ENCODE assay signal across 10 cellular contexts in genomic region chr15:40787991-40788390, GRCh38. TPM values are rescaled to one million over a fixed set of nuclear protein-coding genes. Genes with fewer than 3 reads are reported as not detected.
A peak's percentile ranks its signal among the peaks of the same experiment; 100 is the strongest.
DNase-seq lines count a peak whose midpoint lies in the region; ATAC-seq, FAIRE-seq and TF ChIP-seq lines count a peak whose summit lies in the region.
"Had no signal": no experiment of that assay in that cellular context is flagged by ENCODE, and none has a peak within 500 bp of the region (broad histone marks: within the 10 kb centered on the region; RNA-seq: fewer than 3 reads in every experiment).

No MANE protein-coding gene starts in this region.

- H2AFZ ChIP-seq in hepatocyte, result no peak overlapping the region

- H3K4me2 ChIP-seq in hepatocyte, result peak overlapping the region; percentile 12

- no peaks in the 10 kb centered on the region for H4K20me1 ChIP-seq in hepatocyte (ENCODE audit: insufficient read depth, poor library complexity, severe bottlenecking)

- 73% methylated on average over 6 of the region's 6 CpGs for WGBS in hepatocyte (ENCODE audit: low lambda C conversion rate, missing lambda C conversion rate)
- 41 to 59% (median 43%) methylated on average over 6 of the region's 6 CpGs for WGBS in small intestine, 3 donors

- H3K27ac ChIP-seq in HUES48 (ENCODE audit: low read depth, low read length) (peak overlapping the region; percentile 61), Peyer's patch (peak overlapping the region in 3 of 4 donors; percentile 20 to 91 (median 60)), hepatocyte (peak overlapping the region; percentile 83), small intestine (ENCODE audit: low read depth in 1 of 2, low read length in 1 of 2) (peak overlapping the region; percentile 58 to 94)

- DNase-seq in Peyer's patch, result no peak
- DNase-seq in hepatocyte (ENCODE audit: low spot score), result no peak
- no peak for DNase-seq in small intestine
- no peak for DNase-seq in H54 (ENCODE audit: insufficient read length, low spot score)
- no peak for DNase-seq in occipital lobe (lab: John Stamatoyannopoulos, UW)
- DNase-seq: amniotic stem cell had no signal

- H3K4me1 ChIP-seq in HUES48 (ENCODE audit: control insufficient read depth, insufficient read depth, low read length), result peaks cover 41% of the 10 kb centered on the region
- peaks cover 0 to 38% (median 5%) of the 10 kb centered on the region in 4 donors for H3K4me1 ChIP-seq in Peyer's patch
- peaks cover 17% of the 10 kb centered on the region for H3K4me1 ChIP-seq in hepatocyte (ENCODE audit: insufficient read depth)
- H3K4me1 ChIP-seq in small intestine (ENCODE audit: control insufficient read depth in 2 of 2, insufficient read depth in 1 of 2, low read depth in 1 of 2, low read length in 1 of 2), result peaks cover 3 to 15% of the 10 kb centered on the region in 2 donors

- peaks cover 7% of the 10 kb centered on the region; the same call in 1 of the 2 replicates for H3K36me3 ChIP-seq in HUES48 (ENCODE audit: control insufficient read depth, insufficient read depth, low read length)
- H3K36me3 ChIP-seq in Peyer's patch, result peaks cover 0 to 12% (median 0%) of the 10 kb centered on the region in 3 donors
- H3K36me3 ChIP-seq in hepatocyte (replicated peaks; ENCODE audit: insufficient read depth, low read depth), result no peaks in the 10 kb centered on the region
- no peaks in the 10 kb centered on the region for H3K36me3 ChIP-seq in small intestine (ENCODE audit: control insufficient read depth in 2 of 2, insufficient read depth in 2 of 2, low read length in 2 of 2)

- no peak for ATAC-seq in GM21576 (IDR thresholded peaks at IDR 0.05; ENCODE audit: unreplicated experiment)
- ATAC-seq: left lobe of liver had no signal

- TF ChIP-seq POLR2A in Peyer's patch (IDR thresholded peaks at IDR 0.05) (no peak), H54 (IDR thresholded peaks at IDR 0.05; ENCODE audit: low read depth, low read length) (no peak)

- TF ChIP-seq CTCF in Peyer's patch (IDR thresholded peaks at IDR 0.05), result no peak
- TF ChIP-seq CTCF in hepatocyte (IDR thresholded peaks at IDR 0.05; ENCODE audit: poor library complexity), result no peak

- H3K9me2 ChIP-seq in hepatocyte (replicated peaks; ENCODE audit: insufficient read depth), result no peaks in the 10 kb centered on the region

- H3K9me3 ChIP-seq in HUES48 (ENCODE audit: control insufficient read depth, insufficient read depth, low read length) (no peaks in the 10 kb centered on the region), Peyer's patch (no peaks in the 10 kb centered on the region), hepatocyte (ENCODE audit: low read depth) (no peaks in the 10 kb centered on the region), small intestine (ENCODE audit: control insufficient read depth, low read depth) (no peaks in the 10 kb centered on the region)

- peak overlapping the region; percentile 36; the same call in 1 of the 2 replicates for H3K4me3 ChIP-seq in HUES48 (ENCODE audit: low read depth, low read length)
- H3K4me3 ChIP-seq in Peyer's patch, result no peak overlapping the region
- no peak overlapping the region for H3K4me3 ChIP-seq in hepatocyte
- H3K4me3 ChIP-seq in small intestine (ENCODE audit: low read depth in 1 of 2, low read length in 2 of 2), result no peak overlapping the region

- H3K9ac ChIP-seq in HUES48 (ENCODE audit: low read depth, low read length), result no peak overlapping the region

- H3K27me3 ChIP-seq in HUES48 (ENCODE audit: control insufficient read depth, insufficient read depth, low read length) (no peaks in the 10 kb centered on the region), Peyer's patch (no peaks in the 10 kb centered on the region), hepatocyte (no peaks in the 10 kb centered on the region), small intestine (ENCODE audit: control insufficient read depth in 2 of 2, insufficient read depth in 2 of 2, low read length in 2 of 2) (no peaks in the 10 kb centered on the region)

- FAIRE-seq in small intestine (lab: Jason Lieb, UNC) (no peak), H54 (lab: Jason Lieb, UNC) (no peak)
- FAIRE-seq: G401.6 had no signal

- H3K79me2 ChIP-seq in hepatocyte, result peaks cover 47% of the 10 kb centered on the region

RNA-seq across cellular contexts. Expression of gene C15orf62, which starts 18.2 kb away (rescaled TPM):
- total RNA-seq in Peyer's patch (1 to 10 TPM in 2 of 4 donors, not detected in 2; 1.1 to 1.3 TPM), hepatocyte (0.43 and 2.6 TPM in 2 replicates), occipital lobe (not detected)
- polyA plus RNA-seq in hepatocyte (0.77 and 0.97 TPM in 2 replicates), small intestine (under 1 TPM in 2 of 3 donors, not detected in 1; 0.88 to 0.89 TPM)

RNA-seq across cellular contexts. Expression of gene ZFYVE19, which starts 18.9 kb away (rescaled TPM):
- total RNA-seq in Peyer's patch (100 to 1,000 TPM in 1 of 4 donors, 10 to 100 TPM in 3; 56.9 to 110 (median 79.9) TPM), hepatocyte (25.6 and 26.4 TPM in 2 replicates), occipital lobe (21.8 TPM)
- polyA plus RNA-seq in hepatocyte (23.8 and 25.4 TPM in 2 replicates), small intestine (10 to 100 TPM; 28.8 to 94.6 (median 59.4) TPM)

RNA-seq across cellular contexts. Expression of gene DNAJC17, which starts 19.3 kb away (rescaled TPM):
- total RNA-seq in Peyer's patch, result 10 to 100 TPM; 26.9 to 37.1 (median 32.9) TPM
- total RNA-seq in hepatocyte, result 18.3 and 36.5 TPM in 2 replicates
- polyA plus RNA-seq in hepatocyte, result 53.9 and 59.2 TPM in 2 replicates
- 10 to 100 TPM; 54.5 to 95.9 (median 63.8) TPM for polyA plus RNA-seq in small intestine
- total RNA-seq in occipital lobe, result 12.8 TPM

RNA-seq across cellular contexts. Expression of gene GCHFR, which starts 24.1 kb away (rescaled TPM):
- total RNA-seq in Peyer's patch (100 to 1,000 TPM in 3 of 4 donors, 10 to 100 TPM in 1; 81.7 to 286 (median 136) TPM), hepatocyte (97.2 and 105 TPM in 2 replicates), occipital lobe (1.9 TPM)
- polyA plus RNA-seq in hepatocyte (165 and 213 TPM in 2 replicates), small intestine (100 to 1,000 TPM in 2 of 3 donors, 10 to 100 TPM in 1; 96.7 to 150 (median 145) TPM)

RNA-seq across cellular contexts. Expression of gene RMDN3, which starts 32.9 kb away (rescaled TPM):
- 10 to 100 TPM; 69.2 to 94.7 (median 74.0) TPM for total RNA-seq in Peyer's patch
- total RNA-seq in hepatocyte, result 23.0 and 26.0 TPM in 2 replicates
- 39.0 and 46.8 TPM in 2 replicates for polyA plus RNA-seq in hepatocyte
- polyA plus RNA-seq in small intestine, result 10 to 100 TPM; 36.6 to 80.8 (median 68.7) TPM
- total RNA-seq in occipital lobe, result 15.0 TPM
